In the genomic region with DNA sequence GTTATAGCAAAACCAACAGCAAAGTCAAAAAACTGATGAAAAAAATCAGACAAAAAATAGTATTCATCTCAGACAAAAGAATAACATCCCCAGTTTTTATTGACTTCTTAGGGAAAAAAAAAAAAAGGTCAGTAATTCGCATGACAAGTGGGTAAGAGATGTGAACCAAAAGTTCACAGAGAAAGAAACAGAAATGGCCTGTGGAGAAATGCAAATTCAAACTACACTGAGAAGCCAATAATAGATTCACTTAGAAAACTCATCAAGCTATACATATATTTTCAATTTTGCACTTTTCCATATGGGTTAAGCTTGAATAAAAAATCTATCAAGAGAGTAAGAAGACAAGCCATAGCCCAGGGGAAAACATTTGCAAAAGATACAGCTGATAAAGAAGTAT, we compare ENCODE assay signal across 24 cellular contexts. TPM values are rescaled to one million over a fixed set of nuclear protein-coding genes. Genes with fewer than 3 reads are reported as not detected.
A peak's percentile ranks its signal among the peaks of the same experiment; 100 is the strongest.
DNase-seq lines count a peak whose midpoint lies in the region; ATAC-seq and TF ChIP-seq lines count a peak whose summit lies in the region.
"Had no signal": no experiment of that assay in that cellular context is flagged by ENCODE, and none has a peak within 500 bp of the region (broad histone marks: within the 10 kb centered on the region; RNA-seq: fewer than 3 reads in every experiment).

No MANE protein-coding gene starts in this region.

- peaks cover 56% of the 10 kb centered on the region for H3K79me2 ChIP-seq in ACC112 (ENCODE audit: control insufficient read depth, insufficient read depth, low read length, unreplicated experiment)

- no peak overlapping the region for H2AFZ ChIP-seq in ACC112 (ENCODE audit: low read length, unreplicated experiment)

- DNase-seq in NCI-H1105 (lab: John Stamatoyannopoulos, UW) (no peak), NCI-H82 (lab: John Stamatoyannopoulos, UW) (no peak), CD14-positive monocyte (ENCODE audit: low spot score) (no peak)
- no peak for DNase-seq in stimulated activated naive CD4-positive, alpha-beta T cell (lab: John Stamatoyannopoulos, UW)
- DNase-seq: activated CD8-positive, alpha-beta memory T cell treated with anti-CD3 and anti-CD28 coated beads for 24 hours; DMS153; left colon; NCI-H1092; NCI-H526; right cardiac atrium; SIG-M5; stimulated activated naive CD4-positive, alpha-beta T cell treated with Interleukin-2 at 50 U/mL for 16 hours; WERI-Rb-1 had no signal

- H3K4me3 ChIP-seq in ACC112 (ENCODE audit: low read depth, low read length), result no peak overlapping the region
- H3K4me3 ChIP-seq: A549, breast epithelium, gastroesophageal sphincter, tibial nerve had no signal

- no peaks in the 10 kb centered on the region for H3K27me3 ChIP-seq in ACC112 (ENCODE audit: insufficient read depth, low read length)
- H3K27me3 ChIP-seq: breast epithelium, gastroesophageal sphincter, tibial nerve had no signal

- peaks cover 20% of the 10 kb centered on the region for H3K4me1 Mint-ChIP-seq in activated T-helper 17 cell treated with anti-CD3 and anti-CD28 coated beads, Interleukin-2, amount 50 U/mL, for 72 hours
- H3K4me1 Mint-ChIP-seq in CD14-positive monocyte, result peaks cover 2% of the 10 kb centered on the region

- no peak for TF ChIP-seq CTCF in CD14-positive monocyte (IDR thresholded peaks at IDR 0.05)

- peak overlapping the region; percentile 16; the same call in 1 of the 2 replicates for H3K27ac ChIP-seq in ACC112 (ENCODE audit: low read depth, low read length)
- H3K27ac ChIP-seq: A549, breast epithelium, gastroesophageal sphincter, KMS-11, tibial nerve, WERI-Rb-1 had no signal

- no peaks in the 10 kb centered on the region for H3K36me3 ChIP-seq in ACC112 (ENCODE audit: insufficient read depth, low read length)
- H3K36me3 ChIP-seq: breast epithelium, WERI-Rb-1 had no signal

- no peak overlapping the region for H3K4me3 Mint-ChIP-seq in activated T-helper 17 cell treated with anti-CD3 and anti-CD28 coated beads, Interleukin-2, amount 50 U/mL, for 72 hours
- H3K4me3 Mint-ChIP-seq in CD14-positive monocyte, result no peak overlapping the region
- H3K4me3 Mint-ChIP-seq: activated T-helper 1 cell treated with anti-CD3 and anti-CD28 coated beads, Interleukin-12 subunit alpha, Interleukin-12 subunit beta, Interleukin-2, Interleukin-4 antibody, amounts not matched to agents 30 ng/mL and 10 ng/mL and 1 ng/mL, durations not matched to agents 14 hours and 24 hours and 36 hours; dendritic cell treated with granulocyte-macrophage colony-stimulating factor and Interleukin-4, amounts not matched to agents 40 ng/mL and 50 ng/mL, for 4 days had no signal

- ATAC-seq in GM19351 (IDR thresholded peaks at IDR 0.05; ENCODE audit: unreplicated experiment) (peak; percentile 55), HG03064 (IDR thresholded peaks at IDR 0.05; ENCODE audit: low read depth, unreplicated experiment) (peak; percentile 45)
- ATAC-seq in activated T-helper 17 cell treated with anti-CD3 and anti-CD28 coated beads, Interleukin-2, amount 50 U/mL, for 72 hours (replicated peaks), result no peak
- ATAC-seq: A549, gastroesophageal sphincter, left colon, right cardiac atrium had no signal

- H3K9me3 Mint-ChIP-seq in activated T-helper 17 cell treated with anti-CD3 and anti-CD28 coated beads, Interleukin-2, amount 50 U/mL, for 72 hours, result no peaks in the 10 kb centered on the region
- H3K9me3 Mint-ChIP-seq in CD14-positive monocyte, result no peaks in the 10 kb centered on the region
- H3K9me3 Mint-ChIP-seq: activated T-helper 1 cell treated with anti-CD3 and anti-CD28 coated beads, Interleukin-12 subunit alpha, Interleukin-12 subunit beta, Interleukin-2, Interleukin-4 antibody, amounts not matched to agents 30 ng/mL and 10 ng/mL and 1 ng/mL, durations not matched to agents 14 hours and 24 hours and 36 hours; dendritic cell treated with granulocyte-macrophage colony-stimulating factor and Interleukin-4, amounts not matched to agents 40 ng/mL and 50 ng/mL, for 4 days had no signal

- H3K4me1 ChIP-seq in ACC112 (ENCODE audit: control insufficient read depth, insufficient read depth, low read length, unreplicated experiment), result peaks cover 28% of the 10 kb centered on the region
- H3K4me1 ChIP-seq: breast epithelium had no signal

- H3K36me3 Mint-ChIP-seq in activated T-helper 17 cell treated with anti-CD3 and anti-CD28 coated beads, Interleukin-2, amount 50 U/mL, for 72 hours (ENCODE audit: low read depth), result peaks cover 50% of the 10 kb centered on the region
- H3K36me3 Mint-ChIP-seq in CD14-positive monocyte, result peaks cover 15 to 50% of the 10 kb centered on the region in 2 donors

- peak overlapping the region; percentile 75 for H3K27ac Mint-ChIP-seq in activated T-helper 17 cell treated with anti-CD3 and anti-CD28 coated beads, Interleukin-2, amount 50 U/mL, for 72 hours
- no peak overlapping the region for H3K27ac Mint-ChIP-seq in CD14-positive monocyte
- H3K27ac Mint-ChIP-seq: activated T-helper 1 cell treated with anti-CD3 and anti-CD28 coated beads, Interleukin-12 subunit alpha, Interleukin-12 subunit beta, Interleukin-2, Interleukin-4 antibody, amounts not matched to agents 30 ng/mL and 10 ng/mL and 1 ng/mL, durations not matched to agents 14 hours and 24 hours and 36 hours; dendritic cell treated with granulocyte-macrophage colony-stimulating factor and Interleukin-4, amounts not matched to agents 40 ng/mL and 50 ng/mL, for 4 days had no signal

- no peaks in the 10 kb centered on the region for H3K27me3 Mint-ChIP-seq in activated T-helper 17 cell treated with anti-CD3 and anti-CD28 coated beads, Interleukin-2, amount 50 U/mL, for 72 hours
- H3K27me3 Mint-ChIP-seq in CD14-positive monocyte (ENCODE audit: low read depth in 3 of 3), result peaks cover 0 to 1% (median 0%) of the 10 kb centered on the region in 3 donors
- H3K27me3 Mint-ChIP-seq: dendritic cell treated with granulocyte-macrophage colony-stimulating factor and Interleukin-4, amounts not matched to agents 40 ng/mL and 50 ng/mL, for 4 days had no signal

- intact Hi-C loops in CD14-positive monocyte (cut with micrococcal nuclease), result no loop called here

RNA-seq across cellular contexts. Expression of a gene that starts 28.0 kb away (rescaled TPM):
- 100 to 1,000 TPM in 1 of 2 donors, 10 to 100 TPM in 1; 72.2 to 102 TPM for total RNA-seq in activated T-helper 17 cell treated with anti-CD3 and anti-CD28 coated beads, Interleukin-2, amount 50 U/mL, for 72 hours
- polyA plus RNA-seq in CD14-positive monocyte, result 10 to 100 TPM; 10.7 to 14.3 TPM
